Comparison of ENCODE assay signal across 6 cellular contexts in genomic region chr1:145886390-145886789, GRCh38. TPM values are rescaled to one million over a fixed set of nuclear protein-coding genes. Genes with fewer than 3 reads are reported as not detected.
DNase-seq lines count a peak whose midpoint lies in the region; ATAC-seq, FAIRE-seq and TF ChIP-seq lines count a peak whose summit lies in the region.

No MANE protein-coding gene starts in this region.

- no peaks in the 10 kb centered on the region for H3K9me3 ChIP-seq in astrocyte (ENCODE audit: insufficient read depth, low read depth, low read length)

- no peak for FAIRE-seq in astrocyte (lab: Jason Lieb, UNC)

- H3K36me3 Mint-ChIP-seq in astrocyte (ENCODE audit: low read depth, unreplicated experiment) (peaks cover 3% of the 10 kb centered on the region), naive B cell (no peaks in the 10 kb centered on the region)

- no peaks in the 10 kb centered on the region for H3K79me2 ChIP-seq in astrocyte (ENCODE audit: insufficient read depth, low read length)

- H4K20me1 ChIP-seq in astrocyte (ENCODE audit: insufficient read depth, low read length): no peaks in the 10 kb centered on the region

- peak overlapping the region; percentile 37 for H3K9ac ChIP-seq in astrocyte (ENCODE audit: low read length)

- H3K4me1 Mint-ChIP-seq in astrocyte (ENCODE audit: low read depth, unreplicated experiment): peaks cover 17% of the 10 kb centered on the region
- peaks cover 15 to 23% (median 18%) of the 10 kb centered on the region in 3 donors for H3K4me1 Mint-ChIP-seq in naive B cell

- H3K9me3 Mint-ChIP-seq in astrocyte (ENCODE audit: unreplicated experiment) (no peaks in the 10 kb centered on the region), naive B cell (no peaks in the 10 kb centered on the region)

- H3K4me2 ChIP-seq in astrocyte (ENCODE audit: low read length): peak overlapping the region; percentile 90

- peaks cover 17% of the 10 kb centered on the region for H3K4me1 ChIP-seq in astrocyte (ENCODE audit: insufficient read depth, low read length)

- H2AFZ ChIP-seq in astrocyte (ENCODE audit: low read depth, low read length): peak overlapping the region; percentile 91

- ATAC-seq in naive B cell (ENCODE audit: low read depth in 2 of 2) (no peak), HG02885 (IDR thresholded peaks at IDR 0.05; ENCODE audit: poor library complexity, unreplicated experiment) (no peak)

- no peaks in the 10 kb centered on the region for H3K27me3 ChIP-seq in astrocyte (ENCODE audit: insufficient read depth, low read length)

- H3K36me3 ChIP-seq in astrocyte (ENCODE audit: insufficient read depth, low read length): no peaks in the 10 kb centered on the region

- no peak overlapping the region for H3K27ac Mint-ChIP-seq in astrocyte (ENCODE audit: unreplicated experiment)
- H3K27ac Mint-ChIP-seq in naive B cell: peak overlapping the region in 2 of 6 donors; percentile 15 to 67

- H3K27ac ChIP-seq in astrocyte (ENCODE audit: low read depth, low read length): no peak overlapping the region

- H3K4me3 ChIP-seq in astrocyte (ENCODE audit: insufficient read depth, low read depth, low read length): peak overlapping the region; percentile 79

- H3K4me3 Mint-ChIP-seq in astrocyte (ENCODE audit: unreplicated experiment): peak overlapping the region; percentile 81
- peak overlapping the region; percentile 70 to 93 (median 86) for H3K4me3 Mint-ChIP-seq in naive B cell

- DNase-seq in ELF-1 (ENCODE audit: low read depth, low spot score) (peak; percentile 24), astrocyte (ENCODE audit: low read depth) (no peak), naive B cell (no peak), NCI-H187 (lab: John Stamatoyannopoulos, UW) (no peak)
- no peak for DNase-seq in activated CD8-positive, alpha-beta memory T cell treated with anti-CD3 and anti-CD28 coated beads, Interleukin-2, amount 50 U/mL, for 4 hours

- H3K27me3 Mint-ChIP-seq in astrocyte (ENCODE audit: low read depth, unreplicated experiment) (peaks cover 20% of the 10 kb centered on the region), naive B cell (peaks cover 6 to 22% (median 20%) of the 10 kb centered on the region in 3 donors)

- TF ChIP-seq CTCF in astrocyte (IDR thresholded peaks at IDR 0.05; ENCODE audit: insufficient read depth, low read depth, low read length): no peak

RNA-seq across cellular contexts. Expression of gene ANKRD35, which starts 0.7 kb away (rescaled TPM):
- 0.07 and 0.16 TPM in 2 replicates for total RNA-seq in astrocyte
- polyA plus RNA-seq in naive B cell (ENCODE audit: low read depth in 6 of 6): not detected

RNA-seq across cellular contexts. Expression of gene ITGA10, which starts 23.5 kb away (rescaled TPM):
- total RNA-seq in astrocyte: 0.65 and 1.0 TPM in 2 replicates
- polyA plus RNA-seq in naive B cell (ENCODE audit: low read depth in 6 of 6): under 1 TPM in 1 of 6 donors, not detected in 5; 0.20 TPM

RNA-seq across cellular contexts. Expression of gene PIAS3, which starts 27.5 kb away (rescaled TPM):
- total RNA-seq in astrocyte: 42.6 and 49.9 TPM in 2 replicates
- polyA plus RNA-seq in naive B cell (ENCODE audit: low read depth in 6 of 6): 10 to 100 TPM in 3 of 6 donors, 1 to 10 TPM in 3; 9.2 to 17.0 (median 10.9) TPM

RNA-seq across cellular contexts. Expression of gene PEX11B, which starts 32.1 kb away (rescaled TPM):
- 19.9 and 20.7 TPM in 2 replicates for total RNA-seq in astrocyte
- 10 to 100 TPM; 37.9 to 50.8 (median 49.6) TPM for polyA plus RNA-seq in naive B cell (ENCODE audit: low read depth in 6 of 6)

RNA-seq across cellular contexts. Expression of gene RBM8A, which starts 40.9 kb away (rescaled TPM):
- 157 and 177 TPM in 2 replicates for total RNA-seq in astrocyte
- polyA plus RNA-seq in naive B cell (ENCODE audit: low read depth in 6 of 6): 100 to 1,000 TPM; 140 to 220 (median 158) TPM
